Comparison of ENCODE assay signal across 1 cellular context in the genomic region with DNA sequence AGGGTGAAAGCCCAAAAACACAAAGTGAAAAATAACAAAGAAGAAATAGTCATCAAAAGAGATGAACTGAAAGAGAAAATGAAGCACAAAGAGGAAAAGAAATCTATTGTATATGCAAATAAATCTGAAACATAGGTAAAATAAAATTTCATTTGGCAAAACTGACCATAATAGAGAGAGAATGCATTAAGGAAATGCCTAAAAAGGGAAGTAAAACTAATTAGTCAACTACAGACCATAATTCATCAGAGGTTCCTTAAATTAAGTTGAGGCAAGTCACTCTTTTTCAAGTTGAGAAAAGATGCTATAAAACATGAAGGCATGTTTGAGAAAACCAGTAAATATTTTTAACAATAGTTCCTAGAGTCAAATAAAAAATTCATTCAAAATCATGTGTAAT.
TF ChIP-seq lines count a peak whose summit lies in the region.

No MANE protein-coding gene starts in this region.

TF ChIP-seq in GM12878, 131 proteins besides CTCF, POLR2A, EP300 and RAD21 (continued from another document):
- TF ChIP-seq, protein P1, sequence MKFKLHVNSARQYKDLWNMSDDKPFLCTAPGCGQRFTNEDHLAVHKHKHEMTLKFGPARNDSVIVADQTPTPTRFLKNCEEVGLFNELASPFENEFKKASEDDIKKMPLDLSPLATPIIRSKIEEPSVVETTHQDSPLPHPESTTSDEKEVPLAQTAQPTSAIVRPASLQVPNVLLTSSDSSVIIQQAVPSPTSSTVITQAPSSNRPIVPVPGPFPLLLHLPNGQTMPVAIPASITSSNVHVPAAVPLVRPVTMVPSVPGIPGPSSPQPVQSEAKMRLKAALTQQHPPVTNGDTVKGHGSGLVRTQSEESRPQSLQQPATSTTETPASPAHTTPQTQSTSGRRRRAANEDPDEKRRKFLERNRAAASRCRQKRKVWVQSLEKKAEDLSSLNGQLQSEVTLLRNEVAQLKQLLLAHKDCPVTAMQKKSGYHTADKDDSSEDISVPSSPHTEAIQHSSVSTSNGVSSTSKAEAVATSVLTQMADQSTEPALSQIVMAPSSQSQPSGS (IDR thresholded peaks at IDR 0.05; ENCODE audit: low read length), result peak; percentile 35; the same call in 1 of the 2 replicates
- TF ChIP-seq, protein P2, sequence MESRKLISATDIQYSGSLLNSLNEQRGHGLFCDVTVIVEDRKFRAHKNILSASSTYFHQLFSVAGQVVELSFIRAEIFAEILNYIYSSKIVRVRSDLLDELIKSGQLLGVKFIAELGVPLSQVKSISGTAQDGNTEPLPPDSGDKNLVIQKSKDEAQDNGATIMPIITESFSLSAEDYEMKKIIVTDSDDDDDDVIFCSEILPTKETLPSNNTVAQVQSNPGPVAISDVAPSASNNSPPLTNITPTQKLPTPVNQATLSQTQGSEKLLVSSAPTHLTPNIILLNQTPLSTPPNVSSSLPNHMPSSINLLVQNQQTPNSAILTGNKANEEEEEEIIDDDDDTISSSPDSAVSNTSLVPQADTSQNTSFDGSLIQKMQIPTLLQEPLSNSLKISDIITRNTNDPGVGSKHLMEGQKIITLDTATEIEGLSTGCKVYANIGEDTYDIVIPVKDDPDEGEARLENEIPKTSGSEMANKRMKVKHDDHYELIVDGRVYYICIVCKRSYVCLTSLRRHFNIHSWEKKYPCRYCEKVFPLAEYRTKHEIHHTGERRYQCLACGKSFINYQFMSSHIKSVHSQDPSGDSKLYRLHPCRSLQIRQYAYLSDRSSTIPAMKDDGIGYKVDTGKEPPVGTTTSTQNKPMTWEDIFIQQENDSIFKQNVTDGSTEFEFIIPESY (IDR thresholded peaks at IDR 0.05), result no peak
- TF ChIP-seq DPF2 (IDR thresholded peaks at IDR 0.05) (peak; percentile 56; the same call in 1 of the 2 replicates), BRCA1 (IDR thresholded peaks at IDR 0.05; ENCODE audit: low read depth, low read length) (no peak), MTA2 (IDR thresholded peaks at IDR 0.05; ENCODE audit: low read depth) (peak; percentile 98)
